3 cellular contexts compared by ENCODE assay signal in genomic region chr1:193974286-193974798, GRCh38.
TF ChIP-seq lines count a peak whose summit lies in the region.

No MANE protein-coding gene starts in this region.

TF ChIP-seq in A549, 52 proteins besides CTCF, POLR2A, EP300 and RAD21 (continued from another document):
- no peak for TF ChIP-seq RNF2 (IDR thresholded peaks at IDR 0.05; ENCODE audit: borderline replicate concordance, low read depth)
- TF ChIP-seq KDM5A (IDR thresholded peaks at IDR 0.05): no peak
- no peak for TF ChIP-seq MYC (IDR thresholded peaks at IDR 0.05; ENCODE audit: borderline replicate concordance, low read length)
- TF ChIP-seq MAX (IDR thresholded peaks at IDR 0.05): no peak
- no peak for TF ChIP-seq HDAC2 (IDR thresholded peaks at IDR 0.05)

TF ChIP-seq in IMR-90, 13 proteins besides CTCF, POLR2A, EP300 and RAD21:
- no peak for TF ChIP-seq ELK1 (IDR thresholded peaks at IDR 0.05; ENCODE audit: borderline replicate concordance, low read depth, low read length)
- TF ChIP-seq, protein P1, sequence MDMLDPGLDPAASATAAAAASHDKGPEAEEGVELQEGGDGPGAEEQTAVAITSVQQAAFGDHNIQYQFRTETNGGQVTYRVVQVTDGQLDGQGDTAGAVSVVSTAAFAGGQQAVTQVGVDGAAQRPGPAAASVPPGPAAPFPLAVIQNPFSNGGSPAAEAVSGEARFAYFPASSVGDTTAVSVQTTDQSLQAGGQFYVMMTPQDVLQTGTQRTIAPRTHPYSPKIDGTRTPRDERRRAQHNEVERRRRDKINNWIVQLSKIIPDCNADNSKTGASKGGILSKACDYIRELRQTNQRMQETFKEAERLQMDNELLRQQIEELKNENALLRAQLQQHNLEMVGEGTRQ (IDR thresholded peaks at IDR 0.05; ENCODE audit: low read depth, low read length): no peak
- no peak for TF ChIP-seq RFX5 (IDR thresholded peaks at IDR 0.05; ENCODE audit: low read depth, low read length)
- TF ChIP-seq MAFK (IDR thresholded peaks at IDR 0.05; ENCODE audit: low read depth, low read length): peak; percentile 60; the same call in 1 of the 2 replicates
- TF ChIP-seq CEBPB (IDR thresholded peaks at IDR 0.05; ENCODE audit: low read depth, low read length): no peak

TF ChIP-seq in K562, 482 proteins besides CTCF, POLR2A, EP300 and RAD21 (continued from another document):
- TF ChIP-seq ZNF511 (CRISPR knock-in tag; IDR thresholded peaks at IDR 0.05): no peak
- no peak for TF ChIP-seq ZNF184 (CRISPR knock-in tag; IDR thresholded peaks at IDR 0.05)
- TF ChIP-seq CEBPG (CRISPR knock-in tag; IDR thresholded peaks at IDR 0.05): no peak
- TF ChIP-seq CEBPG (tag; conservative IDR thresholded peaks at IDR 0.05 in 1 of 2, IDR thresholded peaks at IDR 0.05 in 1 of 2): no peak
- no peak for TF ChIP-seq C11orf30 (IDR thresholded peaks at IDR 0.05; ENCODE audit: low read depth)
- TF ChIP-seq CBFA2T2 (conservative IDR thresholded peaks at IDR 0.05): no peak
- TF ChIP-seq SMAD3 (CRISPR knock-in tag; conservative IDR thresholded peaks at IDR 0.05): no peak
- no peak for TF ChIP-seq ASH1L (IDR thresholded peaks at IDR 0.05; ENCODE audit: borderline replicate concordance, low read depth, partially characterized antibody)
- TF ChIP-seq CBX8 (IDR thresholded peaks at IDR 0.05; ENCODE audit: borderline replicate concordance, extremely low read depth, low read depth, low read length, poor library complexity, severe bottlenecking): no peak
- peak; percentile 38; the same call in 1 of the 2 replicates for TF ChIP-seq MAFK (IDR thresholded peaks at IDR 0.05; ENCODE audit: low read length)
- TF ChIP-seq CREB5 (CRISPR knock-in tag; IDR thresholded peaks at IDR 0.05): no peak
- 0 out of 2 replicates have a peak, but pooled peaks have one; percentile 15 for TF ChIP-seq MAFF (IDR thresholded peaks at IDR 0.05; ENCODE audit: low read length)
- no peak for TF ChIP-seq ZNF780A (CRISPR knock-in tag; IDR thresholded peaks at IDR 0.05)
- TF ChIP-seq TCF7 (IDR thresholded peaks at IDR 0.05; ENCODE audit: borderline replicate concordance): no peak
- TF ChIP-seq ZNF316 (IDR thresholded peaks at IDR 0.05): peak; percentile 38; the same call in 1 of the 2 replicates
TF ChIP-seq in K562: peak in this region for 3.
